3 cellular contexts compared by ENCODE assay signal in genomic region chr12:16914853-16915252, GRCh38.
A peak's percentile ranks its signal among the peaks of the same experiment; 100 is the strongest.
TF ChIP-seq lines count a peak whose summit lies in the region.

No MANE protein-coding gene starts in this region.

TF ChIP-seq in A549, 52 proteins besides CTCF, POLR2A, EP300 and RAD21 (continued from another document):
- peak; percentile 37; the same call in 1 of the 2 replicates for TF ChIP-seq REST (IDR thresholded peaks at IDR 0.05)

TF ChIP-seq in HCT116, 20 proteins besides CTCF, POLR2A, EP300 and RAD21 (continued from another document):
- peak; percentile 11 for TF ChIP-seq REST (IDR thresholded peaks at IDR 0.05; ENCODE audit: low read depth)

TF ChIP-seq in Ishikawa, 13 proteins besides CTCF, POLR2A, EP300 and RAD21:
- peak; percentile 77 for TF ChIP-seq REST (IDR thresholded peaks at IDR 0.05; ENCODE audit: low read depth)
- no peak for TF ChIP-seq TEAD4 (IDR thresholded peaks at IDR 0.05)
